In the genomic region with DNA sequence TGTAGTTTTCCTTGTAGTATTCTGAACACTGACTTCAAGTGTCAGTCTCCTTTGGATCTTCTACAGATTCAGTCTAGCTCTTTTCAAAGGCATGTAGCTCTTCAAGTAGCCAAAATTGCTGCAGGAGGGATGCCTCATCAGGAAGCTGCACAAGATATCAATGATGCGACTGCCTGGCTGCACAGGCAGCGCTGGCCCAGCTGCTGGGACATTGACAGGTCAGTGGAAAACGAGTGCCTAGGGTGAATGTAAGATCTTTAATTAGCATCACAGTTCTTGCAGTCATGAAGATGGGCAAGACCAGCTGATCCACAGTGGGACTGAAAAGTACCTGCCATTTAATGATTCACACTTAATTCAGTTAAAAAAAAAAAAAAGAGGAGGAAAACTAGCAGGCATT, we compare ENCODE assay signal across 32 cellular contexts.
"Had no signal": no experiment of that assay in that cellular context is flagged by ENCODE, and none has a peak within 500 bp of the region (broad histone marks: within the 10 kb centered on the region; RNA-seq: fewer than 3 reads in every experiment).

No MANE protein-coding gene starts in this region.

- H3K4me3 Mint-ChIP-seq: activated CD4-positive, alpha-beta memory T cell treated with anti-CD3 and anti-CD28 coated beads, Interleukin-2, amount 10 ng/mL, durations not matched to agents 7 days and 5 days; activated CD8-positive, alpha-beta memory T cell treated with anti-CD3 and anti-CD28 coated beads, Interleukin-2, amount 10 ng/mL, durations not matched to agents 7 days and 5 days; activated naive CD4-positive, alpha-beta T cell treated with anti-CD3 and anti-CD28 coated beads, Interleukin-2, amount 10 ng/mL, durations not matched to agents 7 days and 5 days; activated naive CD8-positive, alpha-beta T cell; activated naive CD8-positive, alpha-beta T cell treated with anti-CD3 and anti-CD28 coated beads, Interleukin-2, amount 50 U/mL, for 24 hours; brain had no signal

- H3K4me2 ChIP-seq: KMS-11 had no signal

- H3K27ac ChIP-seq: KMS-11, VCaP had no signal

- DNase-seq: activated CD4-positive, alpha-beta memory T cell treated with anti-CD3 and anti-CD28 coated beads, Interleukin-2, amount 10 ng/mL, durations not matched to agents 7 days and 5 days; activated CD4-positive, alpha-beta T cell treated with anti-CD3 and anti-CD28 coated beads for 1 hour; activated CD4-positive, alpha-beta T cell treated with anti-CD3 and anti-CD28 coated beads for 48 hours; activated CD4-positive, CD25-positive, alpha-beta regulatory T cell; activated CD8-positive, alpha-beta memory T cell treated with anti-CD3 and anti-CD28 coated beads for 24 hours; activated CD8-positive, alpha-beta memory T cell treated with anti-CD3 and anti-CD28 coated beads, Interleukin-2, amount 10 ng/mL, durations not matched to agents 7 days and 5 days; activated CD8-positive, alpha-beta memory T cell treated with anti-CD3 and anti-CD28 coated beads, Interleukin-2, amount 50 U/mL, for 48 hours; activated effector memory CD4-positive, alpha-beta T cell treated with Interleukin-2 at 50 U/mL for 16 hours; activated naive CD4-positive, alpha-beta T cell treated with anti-CD3 and anti-CD28 coated beads, Interleukin-2, amount 10 ng/mL, durations not matched to agents 7 days and 5 days; activated naive CD8-positive, alpha-beta T cell treated with anti-CD3 and anti-CD28 coated beads, Interleukin-2, amount 50 U/mL, for 24 hours; activated T-cell treated with anti-CD3 and anti-CD28 coated beads, Interleukin-2, amount 50 U/mL, for 48 hours; anterior cingulate cortex; NCI-H1105; NCI-H1417 treated with DMSO at 0.1 percent for 48 hours; NCI-H1930; NCI-H2081 treated with DMSO at 0.1 percent for 48 hours; NCI-H226; NCI-H446 treated with DMSO at 0.1 percent for 48 hours; NCI-H524; NCI-H69; NCI-H82; SHP77 treated with DMSO at 0.1 percent for 48 hours; SW 1271; T-helper 1 cell; T-helper 2 cell; T-helper 9 cell had no signal

- ATAC-seq: activated CD8-positive, alpha-beta memory T cell treated with anti-CD3 and anti-CD28 coated beads, Interleukin-2, amount 10 ng/mL, durations not matched to agents 7 days and 5 days; activated naive CD8-positive, alpha-beta T cell treated with anti-CD3 and anti-CD28 coated beads, Interleukin-2, amount 50 U/mL, for 24 hours; Panc1; SK-N-SH treated with all-trans-retinoic acid at 6 μM for 48 hours had no signal

- H3K27me3 Mint-ChIP-seq: activated CD4-positive, alpha-beta memory T cell treated with anti-CD3 and anti-CD28 coated beads, Interleukin-2, amount 10 ng/mL, durations not matched to agents 7 days and 5 days; activated naive CD4-positive, alpha-beta T cell treated with anti-CD3 and anti-CD28 coated beads, Interleukin-2, amount 10 ng/mL, durations not matched to agents 7 days and 5 days; activated naive CD8-positive, alpha-beta T cell; brain had no signal

- H3K9me3 Mint-ChIP-seq: activated CD4-positive, alpha-beta memory T cell treated with anti-CD3 and anti-CD28 coated beads, Interleukin-2, amount 10 ng/mL, durations not matched to agents 7 days and 5 days; activated naive CD4-positive, alpha-beta T cell treated with anti-CD3 and anti-CD28 coated beads, Interleukin-2, amount 10 ng/mL, durations not matched to agents 7 days and 5 days; activated naive CD8-positive, alpha-beta T cell treated with anti-CD3 and anti-CD28 coated beads, Interleukin-2, amount 50 U/mL, for 24 hours had no signal

- H3K36me3 Mint-ChIP-seq: activated CD8-positive, alpha-beta memory T cell treated with anti-CD3 and anti-CD28 coated beads, Interleukin-2, amount 10 ng/mL, durations not matched to agents 7 days and 5 days; activated naive CD4-positive, alpha-beta T cell treated with anti-CD3 and anti-CD28 coated beads, Interleukin-2, amount 10 ng/mL, durations not matched to agents 7 days and 5 days; activated naive CD8-positive, alpha-beta T cell had no signal

- H3K9ac ChIP-seq: KMS-11 had no signal

- H3K4me1 Mint-ChIP-seq: activated CD4-positive, alpha-beta memory T cell treated with anti-CD3 and anti-CD28 coated beads, Interleukin-2, amount 10 ng/mL, durations not matched to agents 7 days and 5 days; activated CD8-positive, alpha-beta memory T cell treated with anti-CD3 and anti-CD28 coated beads, Interleukin-2, amount 10 ng/mL, durations not matched to agents 7 days and 5 days; activated naive CD4-positive, alpha-beta T cell treated with anti-CD3 and anti-CD28 coated beads, Interleukin-2, amount 10 ng/mL, durations not matched to agents 7 days and 5 days; activated naive CD8-positive, alpha-beta T cell treated with anti-CD3 and anti-CD28 coated beads, Interleukin-2, amount 50 U/mL, for 24 hours had no signal

- H3K27ac Mint-ChIP-seq: activated CD4-positive, alpha-beta memory T cell treated with anti-CD3 and anti-CD28 coated beads, Interleukin-2, amount 10 ng/mL, durations not matched to agents 7 days and 5 days; activated CD8-positive, alpha-beta memory T cell treated with anti-CD3 and anti-CD28 coated beads, Interleukin-2, amount 10 ng/mL, durations not matched to agents 7 days and 5 days; activated naive CD4-positive, alpha-beta T cell treated with anti-CD3 and anti-CD28 coated beads, Interleukin-2, amount 10 ng/mL, durations not matched to agents 7 days and 5 days; activated naive CD8-positive, alpha-beta T cell; activated naive CD8-positive, alpha-beta T cell treated with anti-CD3 and anti-CD28 coated beads, Interleukin-2, amount 50 U/mL, for 24 hours had no signal
